ENCODE assay signal across 4 cellular contexts in genomic region chr11:76947790-76948189, GRCh38.
"Had no signal": no experiment of that assay in that cellular context is flagged by ENCODE, and none has a peak within 500 bp of the region (broad histone marks: within the 10 kb centered on the region; RNA-seq: fewer than 3 reads in every experiment).

No MANE protein-coding gene starts in this region.

- H2AFZ ChIP-seq: GM23338 had no signal

- ATAC-seq: GM23338 had no signal

- H3K4me3 ChIP-seq: GM23338 had no signal

- H3K4me2 ChIP-seq: GM23338 had no signal

- DNase-seq: H9, HCEC 1CT, IMR-90 had no signal
